Comparison of ENCODE assay signal across 1 cellular context in genomic region chrX:154369453-154370299, GRCh38.
TF ChIP-seq lines count a peak whose summit lies in the region.

No MANE protein-coding gene starts in this region.

TF ChIP-seq in HEK293, 187 proteins besides CTCF, POLR2A, EP300 and RAD21 (continued from another document):
- 0 out of 2 replicates have a peak, but pooled peaks have one; percentile 30 for TF ChIP-seq ZNF660 (tag by site-specific recombination; IDR thresholded peaks at IDR 0.05)
- TF ChIP-seq GLIS1 (tag by site-specific recombination; IDR thresholded peaks at IDR 0.05), result peak; percentile 92
- no peak for TF ChIP-seq ZNF302 (tag by site-specific recombination; IDR thresholded peaks at IDR 0.05; ENCODE audit: low read depth)
- peak; percentile 88 for TF ChIP-seq KLF10 (tag by site-specific recombination; IDR thresholded peaks at IDR 0.05)
- peak; percentile 25; the same call in 1 of the 2 replicates for TF ChIP-seq IKZF3 (tag by site-specific recombination; IDR thresholded peaks at IDR 0.05)
- TF ChIP-seq ZBTB17 (tag by site-specific recombination; IDR thresholded peaks at IDR 0.05), result peak; percentile 64
- TF ChIP-seq KLF9 (tag by site-specific recombination; IDR thresholded peaks at IDR 0.05; ENCODE audit: low read depth), result peak; percentile 50
- TF ChIP-seq ZNF341 (tag by site-specific recombination; IDR thresholded peaks at IDR 0.05; ENCODE audit: low read depth), result peak; percentile 36; the same call in 1 of the 2 replicates
- TF ChIP-seq ZNF366 (tag by site-specific recombination; conservative IDR thresholded peaks at IDR 0.05), result peak; percentile 35
- no peak for TF ChIP-seq ZNF768 (tag by site-specific recombination; IDR thresholded peaks at IDR 0.05)
- TF ChIP-seq ZNF571 (tag by site-specific recombination; IDR thresholded peaks at IDR 0.05), result no peak
- TF ChIP-seq ZBTB10 (tag by site-specific recombination; IDR thresholded peaks at IDR 0.05), result peak; percentile 61
- peak; percentile 93 for TF ChIP-seq ZNF2 (tag by site-specific recombination; IDR thresholded peaks at IDR 0.05)
- TF ChIP-seq ZNF335 (tag by site-specific recombination; conservative IDR thresholded peaks at IDR 0.05), result no peak
- TF ChIP-seq SP2 (tag by site-specific recombination; IDR thresholded peaks at IDR 0.05), result peak; percentile 66
- TF ChIP-seq ZNF624 (tag by site-specific recombination; IDR thresholded peaks at IDR 0.05), result no peak
- peak; percentile 88 for TF ChIP-seq KLF1 (tag by site-specific recombination; IDR thresholded peaks at IDR 0.05)
- TF ChIP-seq ZNF398 (tag by site-specific recombination; IDR thresholded peaks at IDR 0.05), result peak; percentile 98
- no peak for TF ChIP-seq ZNF350 (tag by site-specific recombination; IDR thresholded peaks at IDR 0.05)
- no peak for TF ChIP-seq MEIS1 (CRISPR knock-in tag; IDR thresholded peaks at IDR 0.05; ENCODE audit: borderline replicate concordance)
- peak; percentile 65 for TF ChIP-seq SP3 (tag by site-specific recombination; IDR thresholded peaks at IDR 0.05)
- peak; percentile 80 for TF ChIP-seq ZNF600 (tag by site-specific recombination; IDR thresholded peaks at IDR 0.05)
- 0 out of 2 replicates have a peak, but pooled peaks have one; percentile 20 for TF ChIP-seq ZNF76 (tag by site-specific recombination; IDR thresholded peaks at IDR 0.05; ENCODE audit: borderline replicate concordance, low read depth)
- peak; percentile 75 for TF ChIP-seq WT1 (tag by site-specific recombination; IDR thresholded peaks at IDR 0.05)
- TF ChIP-seq GLIS2 (tag by site-specific recombination; IDR thresholded peaks at IDR 0.05), result peak; percentile 88
- TF ChIP-seq ZBTB20 (tag by site-specific recombination; IDR thresholded peaks at IDR 0.05), result peak; percentile 60; the same call in 1 of the 2 replicates
- peak; percentile 75 for TF ChIP-seq ZFHX2 (tag by site-specific recombination; conservative IDR thresholded peaks at IDR 0.05)
- TF ChIP-seq SP7 (tag by site-specific recombination; IDR thresholded peaks at IDR 0.05), result peak; percentile 52
- peak; percentile 77 for TF ChIP-seq HIC1 (tag by site-specific recombination; IDR thresholded peaks at IDR 0.05)
- peak; percentile 24; the same call in 1 of the 2 replicates for TF ChIP-seq KLF7 (tag by site-specific recombination; IDR thresholded peaks at IDR 0.05; ENCODE audit: borderline replicate concordance)
